In the genomic region with DNA sequence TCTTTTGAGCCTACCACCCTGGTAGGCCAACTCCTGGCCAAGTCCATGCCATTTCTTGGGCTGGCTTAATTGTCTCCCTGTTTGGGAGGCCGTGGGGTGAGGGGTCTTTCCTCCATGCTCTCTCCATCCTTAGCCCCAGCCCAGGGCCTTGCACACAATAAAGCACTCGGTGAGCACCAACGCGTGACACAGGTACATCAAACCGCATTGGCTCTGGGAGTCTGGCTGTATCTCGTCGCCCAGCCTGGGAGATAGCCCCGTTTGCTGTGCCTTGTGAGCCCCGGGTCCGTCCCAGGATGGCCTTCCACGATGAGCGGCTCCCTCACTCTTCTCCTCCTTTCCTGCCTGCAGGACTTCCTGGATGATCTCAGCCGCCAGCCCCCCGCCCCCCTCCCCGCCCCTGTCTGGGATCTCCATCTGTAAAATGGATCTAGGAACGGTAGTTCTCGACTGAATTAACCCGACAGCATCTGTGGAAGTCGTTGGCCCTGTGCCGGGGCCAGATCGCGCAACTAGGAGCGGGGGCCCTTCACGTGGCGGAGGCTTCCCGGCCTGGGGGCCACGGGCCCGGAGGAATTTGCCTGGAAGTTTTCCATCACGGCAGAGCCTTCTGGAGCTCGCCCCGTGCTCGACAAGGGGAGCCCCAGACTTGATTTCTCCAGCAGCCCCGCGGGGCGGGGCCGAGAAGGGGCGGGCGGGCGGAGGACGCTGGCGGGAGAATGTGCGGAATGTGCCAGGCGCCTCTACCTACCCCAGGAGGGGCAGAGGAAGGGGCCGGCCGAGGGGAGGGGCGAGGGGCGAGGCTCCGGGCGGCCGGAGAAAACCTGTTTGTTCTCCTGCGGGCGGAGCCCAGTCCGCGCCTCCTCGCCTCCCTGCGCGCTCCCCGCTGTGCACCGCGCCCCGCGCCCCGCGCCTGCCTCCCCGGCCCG, we compare ENCODE assay signal across 9 cellular contexts. TPM values are rescaled to one million over a fixed set of nuclear protein-coding genes. Genes with fewer than 3 reads are reported as not detected.
DNase-seq lines count a peak whose midpoint lies in the region; ATAC-seq and TF ChIP-seq lines count a peak whose summit lies in the region.
"Had no signal": no experiment of that assay in that cellular context is flagged by ENCODE, and none has a peak within 500 bp of the region (broad histone marks: within the 10 kb centered on the region; RNA-seq: fewer than 3 reads in every experiment).

A gene (plus strand): TSS at position 852 of the 929 bp plus-strand sequence. CDS start 16,423 bp downstream, outside the sequence.

- intact Hi-C loops in Panc1 (cut with micrococcal nuclease; ENCODE audit: unreplicated experiment), result no loop called here
- intact Hi-C loops in left ventricle myocardium inferior (cut with micrococcal nuclease), result no loop called here
- intact Hi-C loops in sigmoid colon (cut with DNase I), result no loop called here

- peak within 1 kb of the TSS; percentile 31 to 54 for H3K4me3 ChIP-seq in Panc1 (ENCODE audit: low read depth in 2 of 2, low read length in 2 of 2)
- H3K4me3 ChIP-seq in left ventricle myocardium inferior, result peak within 1 kb of the TSS; percentile 58
- peak within 1 kb of the TSS in 3 of 4 donors; percentile 23 to 41 (median 34) for H3K4me3 ChIP-seq in sigmoid colon

- no peak for TF ChIP-seq EP300 in sigmoid colon (IDR thresholded peaks at IDR 0.05)

- ATAC-seq in Panc1 (peak; percentile 63), GM18858 (IDR thresholded peaks at IDR 0.05; ENCODE audit: unreplicated experiment) (no peak), HG03039 (IDR thresholded peaks at IDR 0.05; ENCODE audit: unreplicated experiment) (no peak)

- H3K36me3 ChIP-seq in Panc1 (ENCODE audit: control insufficient read depth, insufficient read depth, low read length) (no peaks in the 10 kb centered on the region), left ventricle myocardium inferior (no peaks in the 10 kb centered on the region), sigmoid colon (no peaks in the 10 kb centered on the region)

- H3K27ac ChIP-seq in Panc1 (ENCODE audit: low read length) (no peak within 1 kb of the TSS), left ventricle myocardium inferior (replicated peaks) (no peak within 1 kb of the TSS), sigmoid colon (no peak within 1 kb of the TSS)
- H3K27ac ChIP-seq: 22Rv1 had no signal

- no peak for TF ChIP-seq POLR2A in sigmoid colon (IDR thresholded peaks at IDR 0.05)

- POLR2A ChIA-PET in Panc1 (lab: Charles Lee), result no interaction called here

- CTCF ChIA-PET in Panc1 (lab: Charles Lee), result no interaction called here

- H3K4me1 ChIP-seq in Panc1 (ENCODE audit: control insufficient read depth, insufficient read depth, low read length), result no peaks in the 10 kb centered on the region
- H3K4me1 ChIP-seq in left ventricle myocardium inferior, result no peaks in the 10 kb centered on the region
- H3K4me1 ChIP-seq in sigmoid colon, result no peaks in the 10 kb centered on the region

- 13 to 14% methylated on average over 66 of the region's 66 CpGs for WGBS in sigmoid colon, 2 donors

- in situ Hi-C loops in Panc1 (cut with HindIII; ENCODE audit: low pct_unique_long_range_greater_than_20kb, low sequenced_read_pairs), result no loop called here

- no peaks in the 10 kb centered on the region for H3K27me3 ChIP-seq in Panc1 (ENCODE audit: control insufficient read depth, insufficient read depth, low read length)
- peaks cover 9% of the 10 kb centered on the region for H3K27me3 ChIP-seq in left ventricle myocardium inferior (ENCODE audit: low read depth)
- peaks cover 0 to 15% (median 0%) of the 10 kb centered on the region in 3 donors for H3K27me3 ChIP-seq in sigmoid colon

- peak; percentile 71 for DNase-seq in DMS 273 (lab: John Stamatoyannopoulos, UW; ENCODE audit: unreplicated experiment)
- no peak for DNase-seq in DMS 273 treated with DMSO at 0.1 percent for 48 hours (lab: John Stamatoyannopoulos, UW)
- no peak for DNase-seq in Panc1 (ENCODE audit: low read depth, low spot score)
- DNase-seq in left ventricle myocardium inferior, result no peak
- no peak for DNase-seq in sigmoid colon
- no peak for DNase-seq in hippocampal formation (lab: John Stamatoyannopoulos, UW)

- no TSS peak for BruUV-seq in Panc1 (replicated peaks; lab: Mats Ljungman, UMichigan)

- H3K9me3 ChIP-seq in Panc1 (ENCODE audit: control insufficient read depth, insufficient read depth, low read depth, low read length) (no peaks in the 10 kb centered on the region), left ventricle myocardium inferior (replicated peaks) (no peaks in the 10 kb centered on the region), sigmoid colon (no peaks in the 10 kb centered on the region)

- no peak for TF ChIP-seq CTCF in Panc1 (IDR thresholded peaks at IDR 0.05)
- no peak for TF ChIP-seq CTCF in left ventricle myocardium inferior (IDR thresholded peaks at IDR 0.05; ENCODE audit: borderline replicate concordance)
- no peak for TF ChIP-seq CTCF in sigmoid colon (IDR thresholded peaks at IDR 0.05)

RNA-seq across cellular contexts. Expression of the gene that starts here (rescaled TPM):
- 5.4 TPM for total RNA-seq in Panc1 (2021; ENCODE audit: unreplicated experiment)
- 5.4 TPM for polyA plus RNA-seq in Panc1 (2012; ENCODE audit: insufficient read length)
- 1.6 TPM for total RNA-seq in left ventricle myocardium inferior
- 1 to 10 TPM in 3 of 4 donors, under 1 TPM in 1; 0.55 to 3.8 (median 2.6) TPM for total RNA-seq in sigmoid colon
- polyA plus RNA-seq in sigmoid colon, result 1 to 10 TPM; 1.8 to 4.2 (median 2.3) TPM
